In genomic region chr4:156764145-156764544, GRCh38 we compare ENCODE assay signal across 19 cellular contexts.
DNase-seq lines count a peak whose midpoint lies in the region; ATAC-seq, FAIRE-seq and TF ChIP-seq lines count a peak whose summit lies in the region.
"Had no signal": no experiment of that assay in that cellular context is flagged by ENCODE, and none has a peak within 500 bp of the region (broad histone marks: within the 10 kb centered on the region; RNA-seq: fewer than 3 reads in every experiment).

No MANE protein-coding gene starts in this region.

- peak; percentile 98 for FAIRE-seq in A204.1 (lab: Jason Lieb, UNC)
- FAIRE-seq: TTC549 had no signal

- H3K4me2 ChIP-seq in HCT116 (ENCODE audit: low read length) = 0 out of 2 replicates have a peak overlapping the region, but pooled peaks have one; percentile 16

- peaks cover 0 to 5% (median 0%) of the 10 kb centered on the region in 7 donors for H3K9me3 Mint-ChIP-seq in CD14-positive monocyte
- H3K9me3 Mint-ChIP-seq: activated naive CD8-positive, alpha-beta T cell treated with anti-CD3 and anti-CD28 coated beads for 36 hours; activated T-cell treated with anti-CD3 and anti-CD28 coated beads, Interleukin-2, amount 50 U/mL, for 4 hours; stimulated activated naive CD8-positive, alpha-beta T cell treated with anti-CD3 and anti-CD28 coated beads, Interleukin-15, amount 100 ng/mL, for 72 hours had no signal

- peaks cover 16 to 23% of the 10 kb centered on the region in 2 donors for H3K36me3 Mint-ChIP-seq in CD14-positive monocyte
- H3K36me3 Mint-ChIP-seq: activated naive CD8-positive, alpha-beta T cell treated with anti-CD3 and anti-CD28 coated beads for 36 hours had no signal

- peaks cover 0 to 8% of the 10 kb centered on the region in 2 experiments; a peak in 3 of 4 replicates for H3K4me1 ChIP-seq in HCT116 (ENCODE audit: control insufficient read depth in 1 of 2, insufficient read depth in 2 of 2, low read length in 2 of 2)
- H3K4me1 ChIP-seq: lower lobe of right lung had no signal

- H3K27ac Mint-ChIP-seq in CD14-positive monocyte = no peak overlapping the region
- H3K27ac Mint-ChIP-seq: activated naive CD8-positive, alpha-beta T cell treated with anti-CD3 and anti-CD28 coated beads for 36 hours; stimulated activated naive CD8-positive, alpha-beta T cell treated with anti-CD3 and anti-CD28 coated beads, Interleukin-15, amount 100 ng/mL, for 72 hours had no signal

- no peaks in the 10 kb centered on the region for H3K9me3 ChIP-seq in HCT116 (ENCODE audit: control insufficient read depth in 1 of 2, insufficient read depth in 1 of 2, low read depth in 1 of 2, low read length in 2 of 2)
- H3K9me3 ChIP-seq: lower lobe of right lung had no signal

- H3K36me3 ChIP-seq in HCT116 (ENCODE audit: control insufficient read depth in 1 of 2, insufficient read depth in 2 of 2, low read length in 2 of 2) = no peaks in the 10 kb centered on the region
- H3K36me3 ChIP-seq: lower lobe of right lung had no signal

- POLR2A ChIA-PET in HCT116 (lab: Charles Lee) = no interaction called here

- RAD21 ChIA-PET in HCT116 (lab: Charles Lee; ENCODE audit: low non-redundant PET in 1 of 2, low total read pairs in 2 of 2, uncharacterized antibody in 2 of 2, unreplicated experiment in 2 of 2) = no interaction called here

- H3K9ac ChIP-seq in HCT116 (ENCODE audit: low read length) = no peak overlapping the region

- peak overlapping the region; percentile 44; the same call in 1 of the 2 replicates for H3K27ac ChIP-seq in HCT116 (ENCODE audit: low read depth, low read length)
- H3K27ac ChIP-seq: lower lobe of right lung had no signal

- CTCF ChIA-PET in HCT116 (lab: Charles Lee) = no interaction called here

- BruUV-seq in HCT116 (replicated peaks; lab: Mats Ljungman, UMichigan) = no TSS peak

- H3K4me3 Mint-ChIP-seq in CD14-positive monocyte = no peak overlapping the region
- H3K4me3 Mint-ChIP-seq: activated naive CD8-positive, alpha-beta T cell treated with anti-CD3 and anti-CD28 coated beads for 36 hours; activated T-cell treated with anti-CD3 and anti-CD28 coated beads, Interleukin-2, amount 50 U/mL, for 4 hours; central memory CD8-positive, alpha-beta T cell; stimulated activated naive CD8-positive, alpha-beta T cell treated with anti-CD3 and anti-CD28 coated beads, Interleukin-15, amount 100 ng/mL, for 72 hours had no signal

- no peak for TF ChIP-seq POLR2A in HCT116 (IDR thresholded peaks at IDR 0.05; ENCODE audit: borderline replicate concordance, extremely low read depth, insufficient read depth, insufficient read length)

- H3K79me2 ChIP-seq in HCT116 (ENCODE audit: insufficient read depth, low read length) = no peaks in the 10 kb centered on the region

- no peaks in the 10 kb centered on the region for H3K27me3 Mint-ChIP-seq in CD14-positive monocyte (ENCODE audit: low read depth in 3 of 3)
- H3K27me3 Mint-ChIP-seq: activated naive CD8-positive, alpha-beta T cell treated with anti-CD3 and anti-CD28 coated beads for 36 hours; central memory CD8-positive, alpha-beta T cell; stimulated activated naive CD8-positive, alpha-beta T cell treated with anti-CD3 and anti-CD28 coated beads, Interleukin-15, amount 100 ng/mL, for 72 hours had no signal

- DNase-seq in HCT116 (ENCODE audit: low read depth, low spot score) (no peak), astrocyte of the cerebellum (ENCODE audit: low read depth) (peak; percentile 63), kidney glomerular epithelial cell (lab: John Stamatoyannopoulos, UW) (peak; percentile 83), GF-D8 (lab: John Stamatoyannopoulos, UW) (no peak), DMS53 (lab: John Stamatoyannopoulos, UW) (no peak), CD14-positive monocyte (ENCODE audit: low spot score) (no peak), NCI-H187 treated with DMSO at 0.1 percent for 48 hours (lab: John Stamatoyannopoulos, UW) (no peak)
- DNase-seq: activated CD4-positive, alpha-beta T cell treated with anti-CD3 and anti-CD28 coated beads, Interleukin-2, amount 50 U/mL, for 1 hour; activated naive CD8-positive, alpha-beta T cell treated with anti-CD3 and anti-CD28 coated beads for 36 hours; activated T-cell treated with anti-CD3 and anti-CD28 coated beads, Interleukin-2, amount 50 U/mL, for 4 hours; foreskin melanocyte; H7; lower lobe of right lung; NCI-H526 treated with DMSO at 0.1 percent for 48 hours; retina; stimulated activated naive CD8-positive, alpha-beta T cell treated with anti-CD3 and anti-CD28 coated beads, Interleukin-15, amount 100 ng/mL, for 72 hours had no signal

- in situ Hi-C loops in astrocyte of the cerebellum (cut with HindIII; ENCODE audit: low sequenced_read_pairs) = no loop called here

- no peak for ATAC-seq in HCT116
- ATAC-seq: activated T-cell treated with anti-CD3 and anti-CD28 coated beads, Interleukin-2, amount 50 U/mL, for 4 hours; stimulated activated naive CD8-positive, alpha-beta T cell treated with anti-CD3 and anti-CD28 coated beads, Interleukin-15, amount 100 ng/mL, for 72 hours had no signal

- H3K4me1 Mint-ChIP-seq in CD14-positive monocyte = peaks cover 3% of the 10 kb centered on the region
- H3K4me1 Mint-ChIP-seq: activated naive CD8-positive, alpha-beta T cell treated with anti-CD3 and anti-CD28 coated beads for 36 hours; central memory CD8-positive, alpha-beta T cell; stimulated activated naive CD8-positive, alpha-beta T cell treated with anti-CD3 and anti-CD28 coated beads, Interleukin-15, amount 100 ng/mL, for 72 hours had no signal

- intact Hi-C loops in HCT116 (cut with micrococcal nuclease) = no loop called here
- intact Hi-C loops in CD14-positive monocyte (cut with micrococcal nuclease) = no loop called here

- no peaks in the 10 kb centered on the region for H3K9me2 ChIP-seq in HCT116 (ENCODE audit: insufficient read depth)

- TF ChIP-seq RAD21 in HCT116 (IDR thresholded peaks at IDR 0.05; ENCODE audit: low read depth) = no peak

- H4K20me1 ChIP-seq in HCT116 (ENCODE audit: insufficient read depth) = no peaks in the 10 kb centered on the region

- H3K27me3 ChIP-seq in HCT116 (ENCODE audit: insufficient read depth, low read length) = no peaks in the 10 kb centered on the region

- TF ChIP-seq CTCF in HCT116 (IDR thresholded peaks at IDR 0.05 in 2 of 3, conservative IDR thresholded peaks at IDR 0.05 in 1 of 3; ENCODE audit: borderline replicate concordance in 1 of 3, insufficient read depth in 1 of 3, low read depth in 2 of 3, low read length in 2 of 3) (no peak), astrocyte of the cerebellum (IDR thresholded peaks at IDR 0.05; ENCODE audit: low read depth, low read length, missing control alignments) (no peak), CD14-positive monocyte (IDR thresholded peaks at IDR 0.05) (no peak)

- H3K4me3 ChIP-seq in HCT116 (replicated peaks in 1 of 2; ENCODE audit: low read depth in 1 of 2, low read length in 2 of 2) (no peak overlapping the region), astrocyte of the cerebellum (ENCODE audit: low read depth, low read length) (no peak overlapping the region)
- H3K4me3 ChIP-seq: lower lobe of right lung had no signal

- no peak overlapping the region for H2AFZ ChIP-seq in HCT116 (ENCODE audit: low read depth, low read length, poor library complexity, severe bottlenecking)

TF ChIP-seq in HCT116, 20 proteins besides CTCF, POLR2A, EP300 and RAD21 (continues in another document):
- TF ChIP-seq ZBTB33 (IDR thresholded peaks at IDR 0.05; ENCODE audit: extremely low read depth, insufficient replicate concordance, low read length) (no peak), REST (IDR thresholded peaks at IDR 0.05; ENCODE audit: low read depth) (no peak), POLR2AphosphoS5 (IDR thresholded peaks at IDR 0.05; ENCODE audit: low read depth, low read length) (no peak), TCF7L2 (IDR thresholded peaks at IDR 0.05; ENCODE audit: borderline replicate concordance, extremely low read depth, insufficient read depth, insufficient read length) (no peak), CBX3 (IDR thresholded peaks at IDR 0.05; ENCODE audit: low read depth) (no peak), EGR1 (IDR thresholded peaks at IDR 0.05; ENCODE audit: low read depth) (no peak), CEBPB (IDR thresholded peaks at IDR 0.05; ENCODE audit: low read depth) (no peak)

Comparison
In these comparisons a context has a peak if more than half of its experiments do, and no peak if none do; other contexts are left out.
1. DNase-seq: peak in astrocyte of the cerebellum (single experiment) and kidney glomerular epithelial cell (single experiment); none in HCT116 (single experiment), GF-D8 (single experiment), DMS53 (single experiment), CD14-positive monocyte (single experiment) and NCI-H187 treated with DMSO at 0.1 percent for 48 hours (single experiment).